Comparison of ENCODE assay signal across 21 cellular contexts in genomic region chr2:227447606-227448005, GRCh38. TPM values are rescaled to one million over a fixed set of nuclear protein-coding genes. Genes with fewer than 3 reads are reported as not detected.
DNase-seq lines count a peak whose midpoint lies in the region; ATAC-seq and TF ChIP-seq lines count a peak whose summit lies in the region.
"Had no signal": no experiment of that assay in that cellular context is flagged by ENCODE, and none has a peak within 500 bp of the region (broad histone marks: within the 10 kb centered on the region; RNA-seq: fewer than 3 reads in every experiment).

No MANE protein-coding gene starts in this region.

- no peak overlapping the region for H3K27ac ChIP-seq in Peyer's patch
- H3K27ac ChIP-seq: body of pancreas, lower lobe of right lung had no signal

- TF ChIP-seq CTCF in foreskin fibroblast (IDR thresholded peaks at IDR 0.05; ENCODE audit: low read depth, low read length) (no peak), Peyer's patch (IDR thresholded peaks at IDR 0.05) (no peak)

- no peaks in the 10 kb centered on the region for H3K36me3 ChIP-seq in Peyer's patch
- H3K36me3 ChIP-seq: lower lobe of right lung had no signal

- no peak for TF ChIP-seq POLR2A in Peyer's patch (IDR thresholded peaks at IDR 0.05)

- H3K4me3 ChIP-seq in foreskin fibroblast (ENCODE audit: low read depth in 1 of 2, low read length in 2 of 2) (peak overlapping the region; percentile 5 to 24), Peyer's patch (no peak overlapping the region)
- H3K4me3 ChIP-seq: body of pancreas, lower lobe of right lung had no signal

- no peaks in the 10 kb centered on the region for H3K9me3 ChIP-seq in Peyer's patch
- H3K9me3 ChIP-seq: body of pancreas, lower lobe of right lung had no signal

- H3K4me1 ChIP-seq in Peyer's patch: peaks cover 0 to 12% (median 0%) of the 10 kb centered on the region in 4 donors

- H3K27me3 ChIP-seq in Peyer's patch: no peaks in the 10 kb centered on the region
- H3K27me3 ChIP-seq: body of pancreas had no signal

- DNase-seq in A172 (ENCODE audit: low spot score) (peak; percentile 47), GM04503 (ENCODE audit: low read depth) (peak; percentile 55), amniotic epithelial cell (ENCODE audit: low read depth) (peak; percentile 66), foreskin fibroblast (peak; percentile 61 to 82), Peyer's patch (no peak), NCI-H1417 (lab: John Stamatoyannopoulos, UW) (no peak)
- DNase-seq: 8988T; activated CD4-positive, alpha-beta T cell treated with anti-CD3 and anti-CD28 coated beads, Interleukin-2, amount 10 ng/mL, durations not matched to agents 24 days and 14 days; activated naive CD4-positive, alpha-beta T cell; body of pancreas; cortex of kidney; KBM-7; lower lobe of right lung; naive thymus-derived CD8-positive, alpha-beta T cell; NCI-H1048; NCI-H524; stimulated activated naive CD8-positive, alpha-beta T cell treated with anti-CD3 and anti-CD28 coated beads, Interleukin-15, amount 100 ng/mL, for 72 hours had no signal

- ATAC-seq in GM19455 (IDR thresholded peaks at IDR 0.05; ENCODE audit: unreplicated experiment) (no peak), HG03571 (IDR thresholded peaks at IDR 0.05; ENCODE audit: unreplicated experiment) (no peak)
- ATAC-seq: body of pancreas; lower lobe of right lung; naive thymus-derived CD8-positive, alpha-beta T cell; stimulated activated naive CD8-positive, alpha-beta T cell treated with anti-CD3 and anti-CD28 coated beads, Interleukin-15, amount 100 ng/mL, for 72 hours had no signal

RNA-seq across cellular contexts. Expression of gene AGFG1, which starts 24.4 kb away (rescaled TPM):
- total RNA-seq in A172 (2014; rRNA removed; shearing (Covaris generic)): 47.0 and 69.9 TPM in 2 replicates
- total RNA-seq in Peyer's patch: 10 to 100 TPM; 24.8 to 68.1 (median 62.6) TPM

RNA-seq across cellular contexts. Expression of gene SCYGR1, which starts 59.9 kb away (rescaled TPM):
- not detected in 2 replicates for total RNA-seq in A172 (2014; rRNA removed; shearing (Covaris generic))
- total RNA-seq in Peyer's patch: not detected
- total RNA-seq: activated CD4-positive, alpha-beta T cell treated with anti-CD3 and anti-CD28 coated beads, Interleukin-2, amount 10 ng/mL, durations not matched to agents 24 days and 14 days; body of pancreas; lower lobe of right lung; naive thymus-derived CD8-positive, alpha-beta T cell; SK-MEL-5; urinary bladder had no signal

Comparison
In these comparisons a context has a peak if more than half of its experiments do, and no peak if none do; other contexts are left out.
1. DNase-seq: peak in A172 (single experiment), GM04503 (single experiment), amniotic epithelial cell (single experiment) and foreskin fibroblast (2 of 2); none in Peyer's patch (0 of 3) and NCI-H1417 (0 of 3).
2. H3K4me3 ChIP-seq: peak in foreskin fibroblast (2 of 2); none in Peyer's patch (0 of 4).